In genomic region chr9:8622871-8623270, GRCh38 we compare ENCODE assay signal across 18 cellular contexts.
DNase-seq lines count a peak whose midpoint lies in the region; ATAC-seq, FAIRE-seq and TF ChIP-seq lines count a peak whose summit lies in the region.
"Had no signal": no experiment of that assay in that cellular context is flagged by ENCODE, and none has a peak within 500 bp of the region (broad histone marks: within the 10 kb centered on the region; RNA-seq: fewer than 3 reads in every experiment).

No MANE protein-coding gene starts in this region.

- H3K36me3 ChIP-seq in bronchial epithelial cell (ENCODE audit: control insufficient read depth, insufficient read depth, low read length) = no peaks in the 10 kb centered on the region
- H3K36me3 ChIP-seq: BLaER1, HAP-1 had no signal

- no peak for TF ChIP-seq CTCF in bronchial epithelial cell (IDR thresholded peaks at IDR 0.05; ENCODE audit: insufficient read depth, low read length, severe bottlenecking)
- TF ChIP-seq CTCF in omental fat pad (IDR thresholded peaks at IDR 0.05) = no peak

- H3K27me3 ChIP-seq in bronchial epithelial cell (ENCODE audit: control insufficient read depth, insufficient read depth, low read length) = no peaks in the 10 kb centered on the region
- H3K27me3 ChIP-seq: BLaER1 had no signal

- FAIRE-seq in bronchial epithelial cell (lab: Jason Lieb, UNC) = no peak
- FAIRE-seq: GM12891, GM18507 had no signal

- no peak overlapping the region for H3K4me3 ChIP-seq in bronchial epithelial cell (ENCODE audit: low read depth, low read length)
- H3K4me3 ChIP-seq: BLaER1, GM23338, HAP-1 had no signal

- DNase-seq in HT1080 (ENCODE audit: low read depth) (peak; percentile 5), bronchial epithelial cell (ENCODE audit: low read depth) (peak; percentile 22), kidney tubule cell (ENCODE audit: low spot score) (peak; percentile 65), renal cortical epithelial cell (ENCODE audit: low read depth) (peak; percentile 9), NCI-H1417 treated with DMSO at 0.1 percent for 48 hours (lab: John Stamatoyannopoulos, UW) (no peak), RPMI8226 (no peak), omental fat pad (ENCODE audit: low spot score) (no peak)
- DNase-seq: Caco-2; CD4-positive, CD25-positive, alpha-beta regulatory T cell; CD8-positive, alpha-beta T cell; DMS153; DMS79 treated with DMSO at 0.1 percent for 48 hours; GF-D8 had no signal

- no peak for ATAC-seq in omental fat pad (ENCODE audit: low FRiP score)
- ATAC-seq: CD8-positive, alpha-beta T cell; GM23338 had no signal

Comparison
In these comparisons a context has a peak if more than half of its experiments do, and no peak if none do; other contexts are left out.
1. DNase-seq: peak in HT1080 (single experiment), bronchial epithelial cell (single experiment), kidney tubule cell (single experiment) and renal cortical epithelial cell (single experiment); none in NCI-H1417 treated with DMSO at 0.1 percent for 48 hours (single experiment), RPMI8226 (single experiment) and omental fat pad (single experiment).